ENCODE assay signal across 15 cellular contexts in genomic region chr20:23367770-23368169, GRCh38. TPM values are rescaled to one million over a fixed set of nuclear protein-coding genes. Genes with fewer than 3 reads are reported as not detected.
A peak's percentile ranks its signal among the peaks of the same experiment; 100 is the strongest.
DNase-seq lines count a peak whose midpoint lies in the region; ATAC-seq lines count a peak whose summit lies in the region.
"Had no signal": no experiment of that assay in that cellular context is flagged by ENCODE, and none has a peak within 500 bp of the region (broad histone marks: within the 10 kb centered on the region; RNA-seq: fewer than 3 reads in every experiment).

No MANE protein-coding gene starts in this region.

- no peaks in the 10 kb centered on the region for H3K9me3 Mint-ChIP-seq in activated naive CD4-positive, alpha-beta T cell treated with anti-CD3 and anti-CD28 coated beads, Interleukin-2, amount 50 U/mL, for 72 hours
- H3K9me3 Mint-ChIP-seq: IgD-negative memory B cell, neural progenitor cell had no signal

- no peak for DNase-seq in activated naive CD4-positive, alpha-beta T cell treated with anti-CD3 and anti-CD28 coated beads, Interleukin-2, amount 50 U/mL, for 72 hours (ENCODE audit: low spot score in 2 of 2)
- DNase-seq in activated naive CD4-positive, alpha-beta T cell (lab: John Stamatoyannopoulos, UW): no peak
- peak; percentile 95 for DNase-seq in RKO (ENCODE audit: low spot score)
- DNase-seq in stimulated activated naive CD8-positive, alpha-beta T cell treated with anti-CD3 and anti-CD28 coated beads, Interleukin-15, Interleukin-2, amounts not matched to agents 100 U/mL and 50 U/mL, for 24 hours: no peak
- DNase-seq in epidermal melanocyte (ENCODE audit: insufficient read length, low spot score): no peak
- DNase-seq in 8988T: no peak
- DNase-seq: activated gamma-delta T cell treated with Interleukin-2 at 50 U/mL for 16 hours; effector CD4-positive, alpha-beta T cell; NK-92 treated with Interleukin-12 subunit alpha and Interleukin-12 subunit beta, amount 100 ng/mL, for 24 hours; stimulated activated CD4-positive, alpha-beta T cell treated with anti-CD3 and anti-CD28 coated beads, Interleukin-4, amount 100 ng/mL, for 4 hours; upper lobe of left lung had no signal

- no peak overlapping the region for H3K27ac Mint-ChIP-seq in activated naive CD4-positive, alpha-beta T cell treated with anti-CD3 and anti-CD28 coated beads, Interleukin-2, amount 50 U/mL, for 72 hours
- H3K27ac Mint-ChIP-seq: neural progenitor cell had no signal

- peaks cover 18 to 26% of the 10 kb centered on the region in 2 donors for H3K36me3 Mint-ChIP-seq in activated naive CD4-positive, alpha-beta T cell treated with anti-CD3 and anti-CD28 coated beads, Interleukin-2, amount 50 U/mL, for 72 hours

- ATAC-seq in activated naive CD4-positive, alpha-beta T cell treated with anti-CD3 and anti-CD28 coated beads, Interleukin-2, amount 50 U/mL, for 72 hours: peak; percentile 64 to 69
- ATAC-seq in esophagus mucosa (peak; percentile 57), GM18870 (IDR thresholded peaks at IDR 0.05; ENCODE audit: unreplicated experiment) (no peak)
- ATAC-seq in stimulated activated naive CD8-positive, alpha-beta T cell treated with anti-CD3 and anti-CD28 coated beads, Interleukin-15, Interleukin-2, amounts not matched to agents 100 U/mL and 50 U/mL, for 24 hours: peak; percentile 52

RNA-seq across cellular contexts. Expression of gene GZF1, which starts 5.8 kb away (rescaled TPM):
- 1 to 10 TPM; 5.6 to 9.2 TPM for total RNA-seq in activated naive CD4-positive, alpha-beta T cell treated with anti-CD3 and anti-CD28 coated beads, Interleukin-2, amount 50 U/mL, for 72 hours
- total RNA-seq in esophagus mucosa: 3.6 TPM

RNA-seq across cellular contexts. Expression of gene NXT1, which starts 17.2 kb away (rescaled TPM):
- total RNA-seq in activated naive CD4-positive, alpha-beta T cell treated with anti-CD3 and anti-CD28 coated beads, Interleukin-2, amount 50 U/mL, for 72 hours: 10 to 100 TPM; 37.0 to 45.9 TPM
- total RNA-seq in esophagus mucosa: 21.4 TPM

RNA-seq across cellular contexts. Expression of gene NAPB, which starts 53.5 kb away (rescaled TPM):
- 10 to 100 TPM; 10.1 to 16.2 TPM for total RNA-seq in activated naive CD4-positive, alpha-beta T cell treated with anti-CD3 and anti-CD28 coated beads, Interleukin-2, amount 50 U/mL, for 72 hours
- total RNA-seq in esophagus mucosa: 4.0 TPM
